In the genomic region with DNA sequence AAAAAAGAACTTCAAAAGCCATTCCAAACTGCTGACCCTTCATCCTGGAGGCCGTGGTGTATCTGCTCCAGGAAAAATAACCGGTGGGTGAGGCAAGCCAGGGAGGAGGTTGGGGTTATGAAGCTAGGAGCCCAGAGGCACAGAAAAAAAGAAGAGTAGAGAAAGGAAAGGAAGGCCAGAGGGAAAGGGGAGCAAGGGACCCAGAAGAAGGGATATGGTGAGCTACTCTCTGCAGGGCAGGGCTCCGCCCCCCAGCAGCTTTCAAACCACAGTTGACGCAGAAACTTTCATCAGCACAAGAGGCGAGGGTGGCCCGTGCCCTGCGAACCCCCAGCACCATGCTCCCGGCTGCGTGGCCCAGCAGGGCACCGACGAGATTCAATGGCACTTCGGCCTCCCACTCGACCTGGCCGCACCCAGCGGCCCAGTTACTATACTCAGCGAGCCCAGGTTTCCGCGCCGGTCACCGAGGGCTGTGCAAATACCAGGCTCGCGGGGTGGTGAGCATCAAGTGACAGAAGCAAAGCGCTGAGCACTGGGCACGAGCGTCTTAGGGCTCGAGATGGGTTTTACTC, we compare ENCODE assay signal across 8 cellular contexts. TPM values are rescaled to one million over a fixed set of nuclear protein-coding genes. Genes with fewer than 3 reads are reported as not detected.
DNase-seq lines count a peak whose midpoint lies in the region; ATAC-seq and TF ChIP-seq lines count a peak whose summit lies in the region.

No MANE protein-coding gene starts in this region.

- no peaks in the 10 kb centered on the region for H3K36me3 ChIP-seq in colonic mucosa

- H3K4me1 ChIP-seq in colonic mucosa, result no peaks in the 10 kb centered on the region

- H3K27ac ChIP-seq in colonic mucosa, result peak overlapping the region; percentile 82

- intact Hi-C loops in colonic mucosa (cut with DNase I) (no loop called here), lower leg skin (cut with DNase I; ENCODE audit: low total_unique reads) (no loop called here)

- TF ChIP-seq CTCF in colonic mucosa (IDR thresholded peaks at IDR 0.05), result no peak
- TF ChIP-seq CTCF in lower leg skin (IDR thresholded peaks at IDR 0.05), result no peak

- peak overlapping the region; percentile 96 for H3K4me3 ChIP-seq in colonic mucosa
- peak overlapping the region; percentile 70 for H3K4me3 ChIP-seq in lower leg skin (ENCODE audit: low read depth, poor library complexity, severe bottlenecking)

- ATAC-seq in HG02588 (IDR thresholded peaks at IDR 0.05; ENCODE audit: unreplicated experiment), result peak; percentile 60

- H3K9me3 ChIP-seq in colonic mucosa, result no peaks in the 10 kb centered on the region

- H3K9ac ChIP-seq in colonic mucosa (ENCODE audit: low read depth in 2 of 2, low read length in 2 of 2), result peak overlapping the region; percentile 84

- peak; percentile 2 to 40 for DNase-seq in NCI-H2081 (lab: John Stamatoyannopoulos, UW)
- no peak for DNase-seq in NCI-H2081 treated with DMSO at 0.1 percent for 48 hours (lab: John Stamatoyannopoulos, UW)
- DNase-seq in NAMALWA (ENCODE audit: low spot score), result peak; percentile 80
- peak; percentile 61 for DNase-seq in activated CD4-positive, alpha-beta T cell treated with anti-CD3 and anti-CD28 coated beads for 24 hours (ENCODE audit: low read depth in 2 of 2)
- DNase-seq in colonic mucosa, result peak; percentile 53
- peak; percentile 23 to 90 for DNase-seq in lower leg skin (ENCODE audit: low spot score in 2 of 2)
- peak; percentile 53 to 57 (median 55) for DNase-seq in stimulated activated CD4-positive, alpha-beta T cell treated with anti-CD3 and anti-CD28 coated beads, TNF-alpha, amount 100 ng/mL, for 4 hours (ENCODE audit: low read depth in 3 of 3)

- no peak for TF ChIP-seq POLR2A in lower leg skin (IDR thresholded peaks at IDR 0.05)

- 0 to 1% methylated on average over 19 to 26 of the region's 26 CpGs for WGBS in lower leg skin, 2 donors

- H3K27me3 ChIP-seq in colonic mucosa, result no peaks in the 10 kb centered on the region

RNA-seq across cellular contexts. Expression of a gene that starts 0.7 kb away (rescaled TPM):
- 10 to 100 TPM; 14.2 to 57.7 TPM for total RNA-seq in colonic mucosa
- 1 to 10 TPM; 4.5 to 8.5 (median 6.0) TPM for total RNA-seq in lower leg skin

RNA-seq across cellular contexts. Expression of a gene that starts 38.6 kb away (rescaled TPM):
- under 1 TPM; 0.08 to 0.12 TPM for total RNA-seq in colonic mucosa
- under 1 TPM in 2 of 4 donors, not detected in 2; 0.03 to 0.15 TPM for total RNA-seq in lower leg skin
